Comparison of ENCODE assay signal across 8 cellular contexts in the genomic region with DNA sequence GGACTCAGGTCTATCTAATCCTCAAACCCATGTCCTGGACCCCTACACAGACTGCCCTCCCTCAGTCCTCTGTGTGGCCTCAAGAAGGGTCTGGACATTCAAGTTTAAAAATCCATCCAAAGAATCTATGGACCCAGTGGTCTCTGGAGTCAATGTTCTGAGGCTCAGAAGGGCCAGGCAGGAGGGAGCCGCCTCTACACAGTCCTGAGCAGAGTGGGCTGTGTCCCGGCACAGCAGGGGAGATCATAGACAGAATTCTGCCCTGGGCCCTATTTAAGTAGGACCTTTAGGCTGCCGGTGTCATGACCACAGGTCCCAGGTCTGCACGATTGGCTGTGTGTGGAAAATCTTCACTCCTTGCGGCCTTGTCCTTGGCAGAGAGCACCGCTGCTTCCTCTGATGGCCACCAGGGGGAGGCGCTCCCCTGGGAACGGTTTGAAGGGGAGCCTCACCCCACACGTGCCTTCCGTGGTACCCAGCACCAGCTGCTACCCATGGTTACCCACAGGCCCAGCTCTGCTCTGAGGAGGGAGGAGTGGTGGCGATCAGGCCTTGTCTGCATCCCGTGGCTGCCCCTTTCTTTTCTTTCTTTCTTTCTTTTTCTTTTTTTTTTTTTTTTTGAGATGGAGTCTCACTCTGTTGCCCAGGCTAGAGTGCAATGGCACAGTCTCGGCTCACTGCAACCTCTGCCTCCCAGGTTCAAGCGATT. TPM values are rescaled to one million over a fixed set of nuclear protein-coding genes. Genes with fewer than 3 reads are reported as not detected.
DNase-seq lines count a peak whose midpoint lies in the region; ATAC-seq and TF ChIP-seq lines count a peak whose summit lies in the region.

No MANE protein-coding gene starts in this region.

- H3K4me3 ChIP-seq in lower leg skin (ENCODE audit: low read depth, poor library complexity, severe bottlenecking): no peak overlapping the region

- no peak for TF ChIP-seq POLR2A in lower leg skin (IDR thresholded peaks at IDR 0.05)

- H3K4me1 Mint-ChIP-seq in chondrocyte (ENCODE audit: low read depth): no peaks in the 10 kb centered on the region

- DNase-seq in ACHN (peak; percentile 44), NCI-H510A (lab: John Stamatoyannopoulos, UW) (peak; percentile 16), chondrocyte (ENCODE audit: low spot score) (peak; percentile 47), lower leg skin (ENCODE audit: low spot score in 2 of 2) (peak; percentile 67 to 96)
- DNase-seq in activated CD4-positive, alpha-beta T cell treated with anti-CD3 and anti-CD28 coated beads for 48 hours: peak; percentile 81
- peak; percentile 37 for DNase-seq in stimulated activated CD8-positive, alpha-beta memory T cell treated with anti-CD3 and anti-CD28 coated beads, Interleukin-15, amount 100 ng/mL, for 1 hour (ENCODE audit: low read depth)

- H3K27me3 Mint-ChIP-seq in chondrocyte (ENCODE audit: low read depth): peaks cover 3% of the 10 kb centered on the region

- TF ChIP-seq CTCF in chondrocyte (IDR thresholded peaks at IDR 0.05): peak; percentile 86
- TF ChIP-seq CTCF in lower leg skin (IDR thresholded peaks at IDR 0.05): peak in 1 of 3 donors; percentile 91

- peaks cover 1% of the 10 kb centered on the region for H3K36me3 Mint-ChIP-seq in chondrocyte (ENCODE audit: low read depth)

- no peak overlapping the region for H3K27ac Mint-ChIP-seq in chondrocyte (ENCODE audit: unreplicated experiment)

- WGBS in lower leg skin, 2 donors: 33 to 36% methylated on average over 11 to 14 of the region's 14 CpGs

- peaks cover 2% of the 10 kb centered on the region for H3K9me3 Mint-ChIP-seq in chondrocyte (ENCODE audit: low read depth)

- ATAC-seq in GM18867 (IDR thresholded peaks at IDR 0.05; ENCODE audit: unreplicated experiment) (peak; percentile 90), HG03342 (IDR thresholded peaks at IDR 0.05; ENCODE audit: unreplicated experiment) (peak; percentile 94)

- in situ Hi-C loops in ACHN (cut with HindIII; ENCODE audit: low pct_ligation_motif_present, low pct_unique_long_range_greater_than_20kb, low sequenced_read_pairs): no loop called here

- H3K4me3 Mint-ChIP-seq in chondrocyte (ENCODE audit: unreplicated experiment): no peak overlapping the region

- intact Hi-C loops in lower leg skin (cut with DNase I; ENCODE audit: low total_unique reads): loop anchor here (5.0 kb wide), 2 partner anchors 50 to 125 kb away; no protein-coding TSS in a partner anchor

RNA-seq across cellular contexts. Expression of a gene that starts 37.9 kb away (rescaled TPM):
- total RNA-seq in chondrocyte (1.4 to 4.7 TPM (median 1.5 TPM) in 3 replicates), lower leg skin (1 to 10 TPM; 3.3 to 5.2 (median 4.3) TPM)

RNA-seq across cellular contexts. Expression of a gene that starts 39.8 kb away (rescaled TPM):
- total RNA-seq in chondrocyte (not detected in 3 replicates), lower leg skin (1 to 10 TPM in 1 of 4 donors, under 1 TPM in 2, not detected in 1; 0.36 to 1.3 (median 0.37) TPM)

RNA-seq across cellular contexts. Expression of a gene that starts 56.3 kb away (rescaled TPM):
- 49.8 to 71.0 TPM (median 50.4 TPM) in 3 replicates for total RNA-seq in chondrocyte
- 10 to 100 TPM; 54.7 to 95.9 (median 66.8) TPM for total RNA-seq in lower leg skin

RNA-seq across cellular contexts. Expression of a gene that starts 56.4 kb away (rescaled TPM):
- 3.1 to 6.5 TPM (median 3.1 TPM) in 3 replicates for total RNA-seq in chondrocyte
- 1 to 10 TPM; 1.7 to 6.0 (median 4.0) TPM for total RNA-seq in lower leg skin

Comparison
In these comparisons a context has a peak if more than half of its experiments do, and no peak if none do; other contexts are left out.
1. DNase-seq: peak in every context shown above with its lines; median percentile 82 in lower leg skin; 81 in activated CD4-positive, alpha-beta T cell treated with anti-CD3 and anti-CD28 coated beads for 48 hours; 47 in chondrocyte; 44 in ACHN; 37 in stimulated activated CD8-positive, alpha-beta memory T cell treated with anti-CD3 and anti-CD28 coated beads, Interleukin-15, amount 100 ng/mL, for 1 hour; 16 in NCI-H510A.